ENCODE assay signal across 1 cellular context in the genomic region with DNA sequence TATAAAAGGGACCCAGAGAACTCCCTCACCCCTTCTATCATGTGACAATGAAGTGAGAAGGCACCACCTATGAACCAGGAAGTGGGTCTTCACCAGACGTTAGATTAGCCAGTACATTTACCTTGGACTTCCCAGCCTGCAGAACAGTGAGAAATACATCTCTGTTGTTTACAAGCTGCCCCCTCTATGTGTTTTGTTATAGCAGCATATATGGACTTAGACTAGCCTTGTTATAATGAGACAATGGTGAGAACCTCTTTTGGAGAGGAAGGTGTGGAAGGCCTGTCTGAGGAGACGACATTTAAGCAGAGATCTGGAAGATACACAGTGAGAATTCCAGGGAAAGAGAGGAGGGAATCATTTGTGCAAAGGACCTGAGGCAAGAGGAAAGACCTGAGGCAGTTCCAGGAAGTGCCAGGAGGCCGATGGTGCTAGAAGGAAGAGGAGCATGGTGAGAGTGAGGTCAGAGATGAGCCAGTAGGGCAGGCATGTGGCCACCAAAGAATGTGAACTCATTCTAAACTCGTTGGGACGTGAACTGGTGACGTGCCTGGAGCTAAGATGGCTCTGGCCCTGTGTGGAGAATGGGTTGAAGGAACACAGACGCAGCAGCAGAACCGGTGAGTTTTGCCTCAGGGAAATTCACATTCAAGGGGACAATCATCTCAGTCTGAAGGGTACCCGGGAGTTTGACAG.
TF ChIP-seq lines count a peak whose summit lies in the region.

No MANE protein-coding gene starts in this region.

TF ChIP-seq in IMR-90, 13 proteins besides CTCF, POLR2A, EP300 and RAD21:
- TF ChIP-seq CHD1 (IDR thresholded peaks at IDR 0.05; ENCODE audit: low read depth, low read length) = no peak
- TF ChIP-seq RFX5 (IDR thresholded peaks at IDR 0.05; ENCODE audit: low read depth, low read length) = no peak
- no peak for TF ChIP-seq BHLHE40 (IDR thresholded peaks at IDR 0.05; ENCODE audit: low read depth, low read length)
- no peak for TF ChIP-seq MXI1 (IDR thresholded peaks at IDR 0.05; ENCODE audit: borderline replicate concordance, low read depth, low read length)
- TF ChIP-seq FOS (IDR thresholded peaks at IDR 0.05; ENCODE audit: low read depth, low read length) = no peak
- TF ChIP-seq MAZ (IDR thresholded peaks at IDR 0.05; ENCODE audit: borderline replicate concordance, low read depth, low read length) = no peak
- TF ChIP-seq, protein P1, sequence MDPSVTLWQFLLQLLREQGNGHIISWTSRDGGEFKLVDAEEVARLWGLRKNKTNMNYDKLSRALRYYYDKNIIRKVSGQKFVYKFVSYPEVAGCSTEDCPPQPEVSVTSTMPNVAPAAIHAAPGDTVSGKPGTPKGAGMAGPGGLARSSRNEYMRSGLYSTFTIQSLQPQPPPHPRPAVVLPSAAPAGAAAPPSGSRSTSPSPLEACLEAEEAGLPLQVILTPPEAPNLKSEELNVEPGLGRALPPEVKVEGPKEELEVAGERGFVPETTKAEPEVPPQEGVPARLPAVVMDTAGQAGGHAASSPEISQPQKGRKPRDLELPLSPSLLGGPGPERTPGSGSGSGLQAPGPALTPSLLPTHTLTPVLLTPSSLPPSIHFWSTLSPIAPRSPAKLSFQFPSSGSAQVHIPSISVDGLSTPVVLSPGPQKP (IDR thresholded peaks at IDR 0.05; ENCODE audit: borderline replicate concordance, low read depth, low read length) = no peak
- no peak for TF ChIP-seq RCOR1 (IDR thresholded peaks at IDR 0.05; ENCODE audit: insufficient replicate concordance, low read length)
- TF ChIP-seq, protein P2, sequence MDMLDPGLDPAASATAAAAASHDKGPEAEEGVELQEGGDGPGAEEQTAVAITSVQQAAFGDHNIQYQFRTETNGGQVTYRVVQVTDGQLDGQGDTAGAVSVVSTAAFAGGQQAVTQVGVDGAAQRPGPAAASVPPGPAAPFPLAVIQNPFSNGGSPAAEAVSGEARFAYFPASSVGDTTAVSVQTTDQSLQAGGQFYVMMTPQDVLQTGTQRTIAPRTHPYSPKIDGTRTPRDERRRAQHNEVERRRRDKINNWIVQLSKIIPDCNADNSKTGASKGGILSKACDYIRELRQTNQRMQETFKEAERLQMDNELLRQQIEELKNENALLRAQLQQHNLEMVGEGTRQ (IDR thresholded peaks at IDR 0.05; ENCODE audit: low read depth, low read length) = no peak
- TF ChIP-seq SMC3 (IDR thresholded peaks at IDR 0.05; ENCODE audit: low read depth, low read length) = no peak
- no peak for TF ChIP-seq NFE2L2 (IDR thresholded peaks at IDR 0.05; ENCODE audit: low read depth, low read length)
- TF ChIP-seq CEBPB (IDR thresholded peaks at IDR 0.05; ENCODE audit: low read depth, low read length) = no peak
- no peak for TF ChIP-seq MAFK (IDR thresholded peaks at IDR 0.05; ENCODE audit: low read depth, low read length)
